In the genomic region with DNA sequence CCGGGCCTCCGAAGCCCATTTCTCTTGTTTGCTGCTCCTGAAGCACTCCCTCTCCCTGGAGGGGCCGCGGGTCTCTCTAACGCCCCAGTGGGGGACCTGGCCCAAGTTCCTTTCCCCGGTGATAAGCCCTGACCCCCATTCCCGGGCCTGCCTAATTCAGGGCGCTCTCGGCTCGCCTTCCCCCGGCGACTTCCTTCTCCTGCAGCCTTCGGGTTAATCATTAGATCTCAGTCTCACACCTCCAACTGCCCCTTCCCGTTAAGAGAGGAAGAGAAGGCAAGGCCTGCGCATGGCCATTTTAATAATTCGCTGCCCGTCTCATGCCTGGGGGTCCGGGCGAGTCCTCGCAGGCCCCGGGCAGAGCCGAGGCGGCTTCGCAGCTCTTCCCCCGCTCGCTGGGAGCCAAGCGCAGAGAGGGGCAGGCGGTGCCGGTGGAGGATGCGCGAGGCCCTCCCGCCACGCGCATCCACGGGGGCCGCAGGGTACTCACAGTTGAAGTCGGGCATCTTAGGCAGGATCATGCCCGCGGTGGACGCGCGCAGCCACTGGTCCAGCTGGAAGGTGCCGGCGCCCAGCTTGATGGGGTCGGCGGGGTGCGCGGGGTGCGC, we compare ENCODE assay signal across 8 cellular contexts. TPM values are rescaled to one million over a fixed set of nuclear protein-coding genes. Genes with fewer than 3 reads are reported as not detected.
DNase-seq lines count a peak whose midpoint lies in the region; ATAC-seq and TF ChIP-seq lines count a peak whose summit lies in the region.

No MANE protein-coding gene starts in this region.

- TF ChIP-seq CTCF in A673 (conservative IDR thresholded peaks at IDR 0.05; ENCODE audit: low read depth, low read length) (no peak), endothelial cell (IDR thresholded peaks at IDR 0.05; ENCODE audit: unreplicated experiment) (no peak)

- BruUV-seq in A673 (replicated peaks; lab: Mats Ljungman, UMichigan): no TSS peak

- H3K4me3 Mint-ChIP-seq in endothelial cell (ENCODE audit: unreplicated experiment): peak overlapping the region; percentile 47

- no peaks in the 10 kb centered on the region for H3K36me3 ChIP-seq in A673 (ENCODE audit: insufficient read depth, low read length, poor library complexity, severe bottlenecking)

- H3K27me3 ChIP-seq in A673 (replicated peaks; ENCODE audit: insufficient read depth, low read depth, low read length, poor library complexity): peaks cover 97% of the 10 kb centered on the region

- DNase-seq in A673 (ENCODE audit: low spot score) (no peak), endothelial cell (ENCODE audit: low spot score) (no peak), AG08395 (ENCODE audit: low spot score) (no peak), NCI-H2196 treated with DMSO at 0.1 percent for 48 hours (lab: John Stamatoyannopoulos, UW; ENCODE audit: unreplicated experiment) (no peak)
- DNase-seq in Jurkat, Clone E6-1 (ENCODE audit: low read depth, low spot score): no peak
- DNase-seq in central memory CD4-positive, alpha-beta T cell: no peak

- POLR2A ChIA-PET in A673 (lab: Charles Lee; ENCODE audit: low non-redundant PET): no interaction called here

- H3K4me1 Mint-ChIP-seq in endothelial cell (ENCODE audit: unreplicated experiment): peaks cover 24% of the 10 kb centered on the region

- H3K27ac ChIP-seq in A673 (ENCODE audit: low read depth, low read length, poor library complexity, severe bottlenecking): no peak overlapping the region

- CTCF ChIA-PET in A673 (lab: Charles Lee): no interaction called here

- H3K9me3 ChIP-seq in A673 (ENCODE audit: low read depth, low read length, poor library complexity, severe bottlenecking): no peaks in the 10 kb centered on the region

- H3K27ac Mint-ChIP-seq in endothelial cell (ENCODE audit: unreplicated experiment): no peak overlapping the region

- peaks cover 7% of the 10 kb centered on the region for H3K4me1 ChIP-seq in A673 (ENCODE audit: insufficient read depth, low read length, poor library complexity, severe bottlenecking)

- H3K4me3 ChIP-seq in A673 (ENCODE audit: low read depth, low read length, poor library complexity, severe bottlenecking): peak overlapping the region; percentile 24
- peak overlapping the region; percentile 47 for H3K4me3 ChIP-seq in Jurkat, Clone E6-1 (ENCODE audit: low read length)

- intact Hi-C loops in A673 (cut with micrococcal nuclease; ENCODE audit: unreplicated experiment): no loop called here

- no peaks in the 10 kb centered on the region for H3K9me3 Mint-ChIP-seq in endothelial cell (ENCODE audit: unreplicated experiment)

- H3K36me3 Mint-ChIP-seq in endothelial cell (ENCODE audit: low read depth, unreplicated experiment): peaks cover 5% of the 10 kb centered on the region

- ATAC-seq in GM19035 (IDR thresholded peaks at IDR 0.05; ENCODE audit: unreplicated experiment) (peak; percentile 1), HG03095 (IDR thresholded peaks at IDR 0.05; ENCODE audit: unreplicated experiment) (no peak)

- peaks cover 37% of the 10 kb centered on the region for H3K27me3 Mint-ChIP-seq in endothelial cell (ENCODE audit: unreplicated experiment)

RNA-seq across cellular contexts. Expression of gene MNX1, which starts 1.2 kb away (rescaled TPM):
- total RNA-seq in A673 (2021) (0.13 TPM in 1 of 2 replicates, not detected in the other), endothelial cell (ENCODE audit: unreplicated experiment) (3.8 TPM)
- polyA plus RNA-seq in Jurkat, Clone E6-1 (2012; ENCODE audit: insufficient read depth, insufficient read length): 13.3 TPM

RNA-seq across cellular contexts. Expression of gene NOM1, which starts 59.8 kb away (rescaled TPM):
- 34.1 and 34.8 TPM in 2 replicates for total RNA-seq in A673 (2021)
- polyA plus RNA-seq in Jurkat, Clone E6-1 (2012; ENCODE audit: insufficient read depth, insufficient read length): 34.5 TPM
- total RNA-seq in endothelial cell (ENCODE audit: unreplicated experiment): 33.6 TPM
